ENCODE assay signal across 23 cellular contexts in the genomic region with DNA sequence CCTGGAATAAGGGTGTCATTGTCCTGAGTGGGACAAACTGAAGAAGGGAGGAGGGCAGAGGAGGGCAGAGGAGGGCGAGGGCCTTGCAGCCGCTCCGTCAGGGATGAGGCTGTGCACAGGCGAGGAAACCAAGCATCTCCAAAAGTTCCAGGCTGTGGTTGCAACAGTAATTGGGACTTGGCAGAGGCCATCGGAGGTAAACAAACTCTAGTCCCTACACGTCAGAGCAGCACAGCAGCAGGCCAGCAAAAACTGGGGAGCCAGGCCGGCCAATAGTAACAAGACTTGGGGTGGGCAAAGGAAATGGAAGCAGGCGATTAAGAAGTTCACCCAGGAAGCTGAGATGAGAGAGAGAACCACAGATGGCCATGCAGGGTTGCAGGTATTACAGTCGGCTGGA.
DNase-seq lines count a peak whose midpoint lies in the region; ATAC-seq and TF ChIP-seq lines count a peak whose summit lies in the region.
"Had no signal": no experiment of that assay in that cellular context is flagged by ENCODE, and none has a peak within 500 bp of the region (broad histone marks: within the 10 kb centered on the region; RNA-seq: fewer than 3 reads in every experiment).

No MANE protein-coding gene starts in this region.

- H3K9me3 ChIP-seq in mucosa of descending colon = no peaks in the 10 kb centered on the region
- H3K9me3 ChIP-seq: neutrophil, tibial nerve had no signal

- no peaks in the 10 kb centered on the region for H3K4me1 ChIP-seq in mucosa of descending colon (ENCODE audit: low read depth)

- H3K36me3 Mint-ChIP-seq in stimulated activated effector memory CD8-positive, alpha-beta T cell treated with anti-CD3 and anti-CD28 coated beads, Interleukin-12 subunit alpha, Interleukin-12 subunit beta, amount 100 ng/mL, for 72 hours = no peaks in the 10 kb centered on the region
- H3K36me3 Mint-ChIP-seq: stimulated activated naive B cell treated with anti-CD40 and anti-IgM and Interleukin-4, amounts not matched to agents 10 μg/mL and 1 μg/mL and 100 μg/mL, for 72 hours had no signal

- H3K27ac ChIP-seq in coronary artery = no peak overlapping the region
- H3K27ac ChIP-seq: cardiac muscle cell, neutrophil had no signal

- ATAC-seq in mucosa of descending colon = peak; percentile 33
- peak; percentile 5 for ATAC-seq in stimulated activated effector memory CD8-positive, alpha-beta T cell treated with anti-CD3 and anti-CD28 coated beads, Interleukin-12 subunit alpha, Interleukin-12 subunit beta, amount 100 ng/mL, for 72 hours
- no peak for ATAC-seq in HG03342 (IDR thresholded peaks at IDR 0.05; ENCODE audit: unreplicated experiment)
- ATAC-seq: stimulated activated naive B cell treated with anti-CD40 and anti-IgM and Interleukin-4, amounts not matched to agents 10 μg/mL and 1 μg/mL and 100 μg/mL, for 72 hours had no signal

- H3K9me3 Mint-ChIP-seq in stimulated activated effector memory CD8-positive, alpha-beta T cell treated with anti-CD3 and anti-CD28 coated beads, Interleukin-12 subunit alpha, Interleukin-12 subunit beta, amount 100 ng/mL, for 72 hours = no peaks in the 10 kb centered on the region
- H3K9me3 Mint-ChIP-seq: activated T-cell treated with anti-CD3 and anti-CD28 coated beads, Interleukin-2, amount 50 U/mL, for 24 hours; T-helper 1 cell treated with Interleukin-12 subunit alpha and Interleukin-12 subunit beta and Interleukin-4 antibody, amounts not matched to agents 30 μg/mL and 1 μg/mL, for 36 hours had no signal

- intact Hi-C loops in mucosa of descending colon (cut with DNase I, micrococcal nuclease) = no loop called here

- H3K27ac Mint-ChIP-seq in stimulated activated effector memory CD8-positive, alpha-beta T cell treated with anti-CD3 and anti-CD28 coated beads, Interleukin-12 subunit alpha, Interleukin-12 subunit beta, amount 100 ng/mL, for 72 hours = no peak overlapping the region
- H3K27ac Mint-ChIP-seq: activated T-cell treated with anti-CD3 and anti-CD28 coated beads, Interleukin-2, amount 50 U/mL, for 24 hours; B cell; stimulated activated naive B cell treated with anti-CD40 and anti-IgM and Interleukin-4, amounts not matched to agents 10 μg/mL and 1 μg/mL and 100 μg/mL, for 72 hours; T-helper 1 cell treated with Interleukin-12 subunit alpha and Interleukin-12 subunit beta and Interleukin-4 antibody, amounts not matched to agents 30 μg/mL and 1 μg/mL, for 36 hours had no signal

- H3K36me3 ChIP-seq in mucosa of descending colon (ENCODE audit: low read depth) = no peaks in the 10 kb centered on the region
- H3K36me3 ChIP-seq: cardiac muscle cell, neutrophil, tibial nerve had no signal

- H3K4me3 ChIP-seq in coronary artery = no peak overlapping the region
- H3K4me3 ChIP-seq in mucosa of descending colon = no peak overlapping the region
- H3K4me3 ChIP-seq: cardiac muscle cell, tibial nerve had no signal

- TF ChIP-seq CTCF in coronary artery (IDR thresholded peaks at IDR 0.05) (no peak), mucosa of descending colon (IDR thresholded peaks at IDR 0.05) (no peak)

- H3K4me1 Mint-ChIP-seq in stimulated activated effector memory CD8-positive, alpha-beta T cell treated with anti-CD3 and anti-CD28 coated beads, Interleukin-12 subunit alpha, Interleukin-12 subunit beta, amount 100 ng/mL, for 72 hours = no peaks in the 10 kb centered on the region
- H3K4me1 Mint-ChIP-seq: B cell; stimulated activated naive B cell treated with anti-CD40 and anti-IgM and Interleukin-4, amounts not matched to agents 10 μg/mL and 1 μg/mL and 100 μg/mL, for 72 hours had no signal

- DNase-seq in DMS79 (lab: John Stamatoyannopoulos, UW) (peak; percentile 59), coronary artery (ENCODE audit: low spot score) (peak; percentile 63), mucosa of descending colon (peak in 1 of 3 donors; percentile 29), AG08395 (ENCODE audit: low spot score) (no peak), amygdala (lab: John Stamatoyannopoulos, UW) (no peak)
- DNase-seq in stimulated activated effector memory CD8-positive, alpha-beta T cell treated with anti-CD3 and anti-CD28 coated beads, Interleukin-12 subunit alpha, Interleukin-12 subunit beta, amount 100 ng/mL, for 72 hours (ENCODE audit: low spot score in 2 of 2) = no peak
- DNase-seq in NK-92 treated with Interleukin-12 subunit alpha and Interleukin-12 subunit beta, amount 100 ng/mL, for 24 hours (lab: John Stamatoyannopoulos, UW) = no peak
- DNase-seq: activated naive CD4-positive, alpha-beta T cell; activated T-cell treated with anti-CD3 and anti-CD28 coated beads, Interleukin-2, amount 50 U/mL, for 24 hours; amniotic stem cell; DMS53; H7; mammary epithelial cell; NCI-H187 treated with DMSO at 0.1 percent for 48 hours; NCI-H526 treated with DMSO at 0.1 percent for 48 hours; stimulated activated CD4-positive, alpha-beta T cell treated with anti-CD3 and anti-CD28 coated beads, Interleukin-4, amount 100 ng/mL, for 1 hour; stimulated activated naive B cell treated with anti-CD40 and anti-IgM and Interleukin-4, amounts not matched to agents 10 μg/mL and 1 μg/mL and 100 μg/mL, for 72 hours had no signal

- H3K4me3 Mint-ChIP-seq in stimulated activated effector memory CD8-positive, alpha-beta T cell treated with anti-CD3 and anti-CD28 coated beads, Interleukin-12 subunit alpha, Interleukin-12 subunit beta, amount 100 ng/mL, for 72 hours = no peak overlapping the region
- H3K4me3 Mint-ChIP-seq: activated T-cell treated with anti-CD3 and anti-CD28 coated beads, Interleukin-2, amount 50 U/mL, for 24 hours; B cell; stimulated activated naive B cell treated with anti-CD40 and anti-IgM and Interleukin-4, amounts not matched to agents 10 μg/mL and 1 μg/mL and 100 μg/mL, for 72 hours; T-helper 1 cell treated with Interleukin-12 subunit alpha and Interleukin-12 subunit beta and Interleukin-4 antibody, amounts not matched to agents 30 μg/mL and 1 μg/mL, for 36 hours had no signal

Comparison
In these comparisons a context has a peak if more than half of its experiments do, and no peak if none do; other contexts are left out.
1. DNase-seq: peak in DMS79 (single experiment) and coronary artery (single experiment); none in stimulated activated effector memory CD8-positive, alpha-beta T cell treated with anti-CD3 and anti-CD28 coated beads, Interleukin-12 subunit alpha, Interleukin-12 subunit beta, amount 100 ng/mL, for 72 hours (0 of 2), NK-92 treated with Interleukin-12 subunit alpha and Interleukin-12 subunit beta, amount 100 ng/mL, for 24 hours (single experiment), AG08395 (single experiment) and amygdala (0 of 56).